Comparison of ENCODE assay signal across 32 cellular contexts in the genomic region with DNA sequence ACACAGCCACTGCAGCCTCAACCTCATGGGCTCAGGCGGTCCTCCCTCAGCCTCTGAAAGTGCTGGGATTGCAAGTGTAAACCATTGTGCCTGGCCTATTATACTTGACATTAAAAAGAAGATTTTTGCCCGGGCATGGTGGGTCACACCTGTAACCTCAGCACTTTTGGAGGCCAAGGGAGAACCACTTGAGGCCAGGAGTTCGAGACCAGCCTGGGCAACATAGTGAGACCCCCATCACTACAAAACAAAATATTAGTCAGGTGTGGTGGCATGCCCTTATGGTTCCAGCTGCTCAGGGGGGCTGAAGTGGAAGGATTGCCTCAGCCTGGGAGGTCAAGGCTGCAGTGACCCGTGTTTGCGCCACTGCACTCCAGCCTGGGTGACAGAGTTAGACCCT. TPM values are rescaled to one million over a fixed set of nuclear protein-coding genes. Genes with fewer than 3 reads are reported as not detected.
DNase-seq lines count a peak whose midpoint lies in the region; ATAC-seq and TF ChIP-seq lines count a peak whose summit lies in the region.
"Had no signal": no experiment of that assay in that cellular context is flagged by ENCODE, and none has a peak within 500 bp of the region (broad histone marks: within the 10 kb centered on the region; RNA-seq: fewer than 3 reads in every experiment).

No MANE protein-coding gene starts in this region.

- H3K4me3 Mint-ChIP-seq in central memory CD8-positive, alpha-beta T cell: no peak overlapping the region
- no peak overlapping the region for H3K4me3 Mint-ChIP-seq in stimulated activated naive B cell treated with anti-CD40 and anti-IgM and Interleukin-4, amounts not matched to agents 10 μg/mL and 1 μg/mL and 100 μg/mL, for 72 hours
- H3K4me3 Mint-ChIP-seq: activated T-cell treated with anti-CD3 and anti-CD28 coated beads, Interleukin-2, amount 50 U/mL, for 4 hours; T-helper 1 cell treated with Interleukin-12 subunit alpha and Interleukin-12 subunit beta and Interleukin-4 antibody, amounts not matched to agents 30 μg/mL and 1 μg/mL, for 36 hours had no signal

- H3K27ac Mint-ChIP-seq in activated naive CD4-positive, alpha-beta T cell treated with anti-CD3 and anti-CD28 coated beads, Interleukin-2, amount 50 U/mL, for 72 hours: peak overlapping the region; percentile 5 to 73
- peak overlapping the region; percentile 82 for H3K27ac Mint-ChIP-seq in central memory CD8-positive, alpha-beta T cell (ENCODE audit: low read depth)
- H3K27ac Mint-ChIP-seq in stimulated activated naive B cell treated with anti-CD40 and anti-IgM and Interleukin-4, amounts not matched to agents 10 μg/mL and 1 μg/mL and 100 μg/mL, for 72 hours: peak overlapping the region; percentile 49
- H3K27ac Mint-ChIP-seq: T-helper 1 cell treated with Interleukin-12 subunit alpha and Interleukin-12 subunit beta and Interleukin-4 antibody, amounts not matched to agents 30 μg/mL and 1 μg/mL, for 36 hours had no signal

- H3K4me1 Mint-ChIP-seq in central memory CD8-positive, alpha-beta T cell: peaks cover 61% of the 10 kb centered on the region
- peaks cover 17 to 36% of the 10 kb centered on the region in 2 donors for H3K4me1 Mint-ChIP-seq in stimulated activated naive B cell treated with anti-CD40 and anti-IgM and Interleukin-4, amounts not matched to agents 10 μg/mL and 1 μg/mL and 100 μg/mL, for 72 hours

- DNase-seq in activated naive CD4-positive, alpha-beta T cell treated with anti-CD3 and anti-CD28 coated beads, Interleukin-2, amount 50 U/mL, for 72 hours (ENCODE audit: low spot score in 2 of 2): no peak
- no peak for DNase-seq in activated naive CD4-positive, alpha-beta T cell treated with anti-CD3 and anti-CD28 coated beads, Interleukin-2, amount 50 U/mL, for 16 hours
- DNase-seq in RWPE1 (ENCODE audit: low spot score) (no peak), HUDEP-2 (lab: John Stamatoyannopoulos, UW; ENCODE audit: unreplicated experiment in 76 of 76) (no peak), NCI-H748 treated with DMSO at 0.1 percent for 48 hours (lab: John Stamatoyannopoulos, UW) (no peak)
- no peak for DNase-seq in central memory CD8-positive, alpha-beta T cell (ENCODE audit: low spot score in 2 of 2)
- no peak for DNase-seq in stimulated activated naive B cell treated with anti-CD40 and anti-IgM and Interleukin-4, amounts not matched to agents 10 μg/mL and 1 μg/mL and 100 μg/mL, for 72 hours
- DNase-seq: activated CD8-positive, alpha-beta memory T cell treated with anti-CD3 and anti-CD28 coated beads for 24 hours; activated T-cell treated with anti-CD3 and anti-CD28 coated beads, Interleukin-2, amount 50 U/mL, for 4 hours; BE2C; erythroblast; Karpas-422; MV-4-11; NCI-H1436; NCI-H2081; NCI-H2227 treated with DMSO at 0.1 percent for 48 hours; NCI-H526; PC-9; posterior cingulate gyrus; right cardiac atrium; stimulated activated CD4-positive, alpha-beta T cell treated with anti-CD3 and anti-CD28 coated beads, Interleukin-2, amount 100 ng/mL, for 24 hours; thyroid gland had no signal

- POLR2A ChIA-PET in RWPE1 (lab: Yijun Ruan, JAX; ENCODE audit: low non-redundant PET): no interaction called here

- no peaks in the 10 kb centered on the region for H3K27me3 Mint-ChIP-seq in central memory CD8-positive, alpha-beta T cell
- H3K27me3 Mint-ChIP-seq in stimulated activated naive B cell treated with anti-CD40 and anti-IgM and Interleukin-4, amounts not matched to agents 10 μg/mL and 1 μg/mL and 100 μg/mL, for 72 hours: no peaks in the 10 kb centered on the region

- ATAC-seq in activated naive CD4-positive, alpha-beta T cell treated with anti-CD3 and anti-CD28 coated beads, Interleukin-2, amount 50 U/mL, for 72 hours: peak in 1 of 2 donors; percentile 27
- no peak for ATAC-seq in central memory CD8-positive, alpha-beta T cell (replicated peaks; ENCODE audit: extremely low read depth, poor library complexity, severe bottlenecking)
- ATAC-seq in stimulated activated naive B cell treated with anti-CD40 and anti-IgM and Interleukin-4, amounts not matched to agents 10 μg/mL and 1 μg/mL and 100 μg/mL, for 72 hours (replicated peaks): no peak
- ATAC-seq: activated T-cell treated with anti-CD3 and anti-CD28 coated beads, Interleukin-2, amount 50 U/mL, for 4 hours; right cardiac atrium; Right ventricle myocardium inferior; SK-N-SH treated with all-trans-retinoic acid at 6 μM for 48 hours had no signal

- no peaks in the 10 kb centered on the region for H3K9me3 Mint-ChIP-seq in activated naive CD4-positive, alpha-beta T cell treated with anti-CD3 and anti-CD28 coated beads, Interleukin-2, amount 50 U/mL, for 72 hours
- H3K9me3 Mint-ChIP-seq in central memory CD8-positive, alpha-beta T cell: no peaks in the 10 kb centered on the region
- H3K9me3 Mint-ChIP-seq in stimulated activated naive B cell treated with anti-CD40 and anti-IgM and Interleukin-4, amounts not matched to agents 10 μg/mL and 1 μg/mL and 100 μg/mL, for 72 hours: no peaks in the 10 kb centered on the region
- H3K9me3 Mint-ChIP-seq: activated T-cell treated with anti-CD3 and anti-CD28 coated beads, Interleukin-2, amount 50 U/mL, for 4 hours; T-helper 1 cell treated with Interleukin-12 subunit alpha and Interleukin-12 subunit beta and Interleukin-4 antibody, amounts not matched to agents 30 μg/mL and 1 μg/mL, for 36 hours had no signal

- CTCF ChIA-PET in RWPE1 (lab: Yijun Ruan, JAX): no interaction called here

- peak overlapping the region; percentile 11; the same call in 1 of the 2 replicates for H3K27ac ChIP-seq in RWPE1
- H3K27ac ChIP-seq: coronary artery, neutrophil, PC-9, thyroid gland, vagina had no signal

- TF ChIP-seq CTCF in RWPE1 (conservative IDR thresholded peaks at IDR 0.05; ENCODE audit: low read depth): no peak

- peaks cover 20 to 42% of the 10 kb centered on the region in 2 donors for H3K36me3 Mint-ChIP-seq in activated naive CD4-positive, alpha-beta T cell treated with anti-CD3 and anti-CD28 coated beads, Interleukin-2, amount 50 U/mL, for 72 hours
- H3K36me3 Mint-ChIP-seq in central memory CD8-positive, alpha-beta T cell (ENCODE audit: insufficient read depth): peaks cover 74% of the 10 kb centered on the region
- peaks cover 37 to 59% of the 10 kb centered on the region in 2 donors for H3K36me3 Mint-ChIP-seq in stimulated activated naive B cell treated with anti-CD40 and anti-IgM and Interleukin-4, amounts not matched to agents 10 μg/mL and 1 μg/mL and 100 μg/mL, for 72 hours

RNA-seq across cellular contexts. Expression of gene FAM217A, which starts 42.4 kb away (rescaled TPM):
- total RNA-seq in activated naive CD4-positive, alpha-beta T cell treated with anti-CD3 and anti-CD28 coated beads, Interleukin-2, amount 50 U/mL, for 72 hours: not detected
- total RNA-seq: activated T-cell treated with anti-CD3 and anti-CD28 coated beads, Interleukin-2, amount 50 U/mL, for 4 hours; astrocyte; cardiac septum; glomerular endothelial cell; GM12878; PC-9; right cardiac atrium; Right ventricle myocardium inferior; vagina had no signal
